18 cellular contexts compared by ENCODE assay signal in the genomic region with DNA sequence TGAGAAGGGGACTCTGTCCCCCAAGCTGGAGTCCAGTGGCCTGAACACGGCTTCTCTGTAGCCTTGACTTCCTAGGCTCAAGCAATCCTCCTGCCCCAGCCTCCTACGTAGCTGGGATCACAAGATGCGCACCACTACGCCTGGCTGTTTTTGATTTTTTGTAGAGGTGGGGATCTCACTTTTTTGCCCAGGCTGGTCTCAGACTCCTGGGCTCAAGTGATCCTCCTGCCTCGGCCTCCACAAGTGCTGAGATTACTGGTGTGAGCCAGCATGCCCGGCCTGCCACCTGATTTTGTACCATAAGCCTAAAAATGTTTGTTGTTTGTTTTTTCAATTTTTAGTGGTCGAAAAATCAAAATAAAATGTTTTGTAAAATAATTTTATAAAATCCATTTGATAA. TPM values are rescaled to one million over a fixed set of nuclear protein-coding genes. Genes with fewer than 3 reads are reported as not detected.
A peak's percentile ranks its signal among the peaks of the same experiment; 100 is the strongest.
DNase-seq lines count a peak whose midpoint lies in the region; ATAC-seq, FAIRE-seq and TF ChIP-seq lines count a peak whose summit lies in the region.
"Had no signal": no experiment of that assay in that cellular context is flagged by ENCODE, and none has a peak within 500 bp of the region (broad histone marks: within the 10 kb centered on the region; RNA-seq: fewer than 3 reads in every experiment).

No MANE protein-coding gene starts in this region.

- peaks cover 24% of the 10 kb centered on the region for H4K20me1 ChIP-seq in endothelial cell of umbilical vein (replicated peaks; ENCODE audit: control insufficient read depth, extremely low read depth, insufficient read depth, low read length)

- no peak overlapping the region for H3K27ac ChIP-seq in endothelial cell of umbilical vein (ENCODE audit: insufficient read depth, low read depth, low read length)
- H3K27ac ChIP-seq in trophoblast cell (ENCODE audit: low read depth, low read length), result no peak overlapping the region
- no peak overlapping the region for H3K27ac ChIP-seq in Peyer's patch
- H3K27ac ChIP-seq: GM23248 had no signal

- no peak overlapping the region for H3K18ac ChIP-seq in trophoblast cell (ENCODE audit: low read length)

- dilution Hi-C loops in endothelial cell of umbilical vein (cut with MboI; ENCODE audit: extremely low pct_ligation_motif_present, low sequenced_read_pairs), result no loop called here

- H3K27me3 Mint-ChIP-seq in WTC11 (ENCODE audit: low read depth), result no peaks in the 10 kb centered on the region
- H3K27me3 Mint-ChIP-seq: CD4-positive, alpha-beta memory T cell had no signal

- H3K23ac ChIP-seq in trophoblast cell (ENCODE audit: low read length), result no peak overlapping the region

- H3K4me1 ChIP-seq in endothelial cell of umbilical vein (ENCODE audit: control insufficient read depth, extremely low read depth, insufficient read depth, low read length) (no peaks in the 10 kb centered on the region), trophoblast cell (ENCODE audit: control insufficient read depth in 1 of 2, insufficient read depth in 2 of 2, low read length in 2 of 2) (no peaks in the 10 kb centered on the region), Peyer's patch (peaks cover 0 to 21% (median 3%) of the 10 kb centered on the region in 4 donors)

- H3K4me3 ChIP-seq in endothelial cell of umbilical vein (replicated peaks in 1 of 3; ENCODE audit: insufficient read depth in 1 of 3, low read depth in 1 of 3, low read length in 3 of 3) (no peak overlapping the region), trophoblast cell (ENCODE audit: low read depth, low read length) (no peak overlapping the region), Peyer's patch (no peak overlapping the region)
- H3K4me3 ChIP-seq: GM12878, GM23248 had no signal

- no peak overlapping the region for H3K14ac ChIP-seq in trophoblast cell (ENCODE audit: low read length)

- POLR2A ChIA-PET in WTC11 (lab: Charles Lee) (interaction anchor here (0.7 to 1.2 kb wide), 2 partner anchors 156 to 183 kb away, joined by 3 read pairs; no protein-coding TSS in a partner anchor), endothelial cell of umbilical vein (lab: Charles Lee) (no interaction called here)

- H3K79me2 ChIP-seq in endothelial cell of umbilical vein (ENCODE audit: control insufficient read depth, insufficient read depth, low read length) (peaks cover 97% of the 10 kb centered on the region), trophoblast cell (ENCODE audit: control insufficient read depth, insufficient read depth, low read length, poor library complexity) (peaks cover 29% of the 10 kb centered on the region)

- FAIRE-seq in G401.6 (lab: Jason Lieb, UNC) (peak; percentile 39), endothelial cell of umbilical vein (lab: Jason Lieb, UNC) (peak; percentile 33)
- FAIRE-seq: GM12878, GM19239 had no signal

- H4K91ac ChIP-seq in trophoblast cell (ENCODE audit: low read depth, low read length), result no peak overlapping the region

- no peak for TF ChIP-seq CTCF in WTC11 (IDR thresholded peaks at IDR 0.05)
- no peak for TF ChIP-seq CTCF in endothelial cell of umbilical vein (IDR thresholded peaks at IDR 0.05; ENCODE audit: extremely low read depth in 1 of 2, insufficient read depth in 1 of 2, low read depth in 1 of 2, low read length in 2 of 2)
- TF ChIP-seq CTCF in Peyer's patch (IDR thresholded peaks at IDR 0.05), result no peak

- H2BK12ac ChIP-seq in trophoblast cell (ENCODE audit: low read length), result no peak overlapping the region

- no peak overlapping the region for H3K27ac Mint-ChIP-seq in WTC11
- H3K27ac Mint-ChIP-seq: H9 had no signal

- no peak overlapping the region for H4K12ac ChIP-seq in trophoblast cell (ENCODE audit: low read depth, low read length)

- H2BK120ac ChIP-seq in trophoblast cell (ENCODE audit: insufficient read depth, low read length, poor library complexity), result no peak overlapping the region

- peaks cover 28% of the 10 kb centered on the region for H3K4me1 Mint-ChIP-seq in WTC11

- no peak overlapping the region for H2BK5ac ChIP-seq in trophoblast cell (ENCODE audit: low read depth, low read length, poor library complexity)

- H3K4me3 Mint-ChIP-seq in WTC11, result no peak overlapping the region
- H3K4me3 Mint-ChIP-seq: H9 had no signal

- no peaks in the 10 kb centered on the region for H3K79me1 ChIP-seq in trophoblast cell (ENCODE audit: low read length)

- H3K4me2 ChIP-seq in endothelial cell of umbilical vein (ENCODE audit: insufficient read depth, low read length) (no peak overlapping the region), trophoblast cell (ENCODE audit: low read length) (no peak overlapping the region)

- H3K9me3 ChIP-seq in endothelial cell of umbilical vein (replicated peaks; ENCODE audit: control insufficient read depth, insufficient read depth, low read length) (no peaks in the 10 kb centered on the region), trophoblast cell (ENCODE audit: insufficient read depth, low read depth, low read length) (peaks cover 3% of the 10 kb centered on the region), Peyer's patch (no peaks in the 10 kb centered on the region)

- H2AK5ac ChIP-seq in trophoblast cell (ENCODE audit: low read length), result no peak overlapping the region

- no peak for DNase-seq in WTC11 (ENCODE audit: low spot score)
- DNase-seq in endothelial cell of umbilical vein (ENCODE audit: low read depth, low spot score), result no peak
- no peak for DNase-seq in trophoblast cell
- DNase-seq in Peyer's patch, result no peak
- DNase-seq in NCI-H1092 (lab: John Stamatoyannopoulos, UW), result no peak
- DNase-seq: C1 segment of cervical spinal cord; Calu3; CD4-positive, alpha-beta memory T cell; COR-L47; DMS153; DND-41; GDM1; GM23248; H9 had no signal

- no peak for ATAC-seq in WTC11
- ATAC-seq: GM12878, HCT116 had no signal

- no CpG with 5 or more reads among the region's 7 CpGs for WGBS in trophoblast cell (ENCODE audit: extremely low coverage, insufficient coverage, insufficient read length)

- CTCF ChIA-PET in WTC11 (lab: Charles Lee) (interaction anchor here (0.7 to 1.4 kb wide), 2 partner anchors 19 to 246 kb away, joined by 3 to 5 read pairs; a partner anchor contains a TSS), endothelial cell of umbilical vein (lab: Charles Lee) (interaction anchor here (1.6 kb wide), 1 partner anchor 63 kb away, joined by 6 read pairs; no protein-coding TSS in a partner anchor)

- no peak for TF ChIP-seq POLR2A in endothelial cell of umbilical vein (IDR thresholded peaks at IDR 0.05; ENCODE audit: low read depth, low read length)
- no peak for TF ChIP-seq POLR2A in Peyer's patch (IDR thresholded peaks at IDR 0.05)

- H4K8ac ChIP-seq in trophoblast cell (ENCODE audit: low read depth, low read length), result no peak overlapping the region

- H2AFZ ChIP-seq in endothelial cell of umbilical vein (ENCODE audit: low read depth, low read length) (no peak overlapping the region), trophoblast cell (ENCODE audit: insufficient read depth, low read length, poor library complexity) (no peak overlapping the region)
- H2AFZ ChIP-seq: GM23248 had no signal

- H3K9ac ChIP-seq in endothelial cell of umbilical vein (replicated peaks; ENCODE audit: extremely low read depth, insufficient read depth, low read length) (no peak overlapping the region), trophoblast cell (ENCODE audit: low read length) (no peak overlapping the region)
- H3K9ac ChIP-seq: GM23248 had no signal

- H3K9me1 ChIP-seq in endothelial cell of umbilical vein (replicated peaks; ENCODE audit: control insufficient read depth, extremely low read depth, insufficient read depth, low read length), result peaks cover 2% of the 10 kb centered on the region

- no peaks in the 10 kb centered on the region for H3K9me3 Mint-ChIP-seq in WTC11
- H3K9me3 Mint-ChIP-seq: CD4-positive, alpha-beta memory T cell; H9 had no signal

- intact Hi-C loops in endothelial cell of umbilical vein (cut with micrococcal nuclease), result no loop called here

- BruUV-seq in endothelial cell of umbilical vein (replicated peaks; lab: Mats Ljungman, UMichigan), result no TSS peak

- H3K27me3 ChIP-seq in endothelial cell of umbilical vein (ENCODE audit: control insufficient read depth in 2 of 2, insufficient read depth in 2 of 2, low read length in 2 of 2) (no peaks in the 10 kb centered on the region), trophoblast cell (ENCODE audit: insufficient read depth, low read length) (no peaks in the 10 kb centered on the region), Peyer's patch (no peaks in the 10 kb centered on the region)

- H3K36me3 Mint-ChIP-seq in WTC11, result no peaks in the 10 kb centered on the region

- peak overlapping the region; percentile 84 for H3K4ac ChIP-seq in trophoblast cell (ENCODE audit: low read depth, low read length)

- H3K36me3 ChIP-seq in endothelial cell of umbilical vein (ENCODE audit: control insufficient read depth in 2 of 2, extremely low read depth in 1 of 2, insufficient read depth in 2 of 2, low read length in 2 of 2) (no peaks in the 10 kb centered on the region), trophoblast cell (ENCODE audit: control insufficient read depth in 1 of 2, insufficient read depth in 2 of 2, low read length in 2 of 2) (peaks cover 6 to 8% of the 10 kb centered on the region in 2 experiments), Peyer's patch (no peaks in the 10 kb centered on the region)

TF ChIP-seq in WTC11, 78 proteins besides CTCF, POLR2A, EP300 and RAD21 (continues in another document):
- TF ChIP-seq GTF2I (CRISPR knock-in tag; conservative IDR thresholded peaks at IDR 0.05), result peak; percentile 42; the same call in 1 of the 2 replicates

TF ChIP-seq in endothelial cell of umbilical vein, 7 proteins besides CTCF, POLR2A, EP300 and RAD21 (continues in another document):
- no peak for TF ChIP-seq EZH2 (IDR thresholded peaks at IDR 0.05; ENCODE audit: borderline replicate concordance, low read depth, low read length, severe bottlenecking)
- no peak for TF ChIP-seq FOS (IDR thresholded peaks at IDR 0.05; ENCODE audit: borderline replicate concordance, insufficient read depth, low read length)
- no peak for TF ChIP-seq POLR2AphosphoS5 (IDR thresholded peaks at IDR 0.05; ENCODE audit: insufficient read depth, low read depth, low read length)
- no peak for TF ChIP-seq JUN (IDR thresholded peaks at IDR 0.05; ENCODE audit: borderline replicate concordance, insufficient read depth, insufficient read length, low read depth)
- no peak for TF ChIP-seq MYC (IDR thresholded peaks at IDR 0.05; ENCODE audit: low read depth, low read length)
- TF ChIP-seq GATA2 (IDR thresholded peaks at IDR 0.05; ENCODE audit: insufficient read depth, insufficient read length, low read depth, low read length), result no peak

RNA-seq across cellular contexts. Expression of a gene that starts 19.2 kb away (rescaled TPM):
- total RNA-seq in WTC11 (2021) (113 to 115 TPM (median 114 TPM) in 3 replicates), endothelial cell of umbilical vein (153 and 158 TPM in 2 replicates), Peyer's patch (100 to 1,000 TPM; 131 to 281 (median 141) TPM)
- polyA plus RNA-seq in endothelial cell of umbilical vein, result 46.4 and 46.5 TPM in 2 replicates
- polyA plus RNA-seq in endothelial cell of umbilical vein (2011; cell fraction: cytosol; rRNA removed), result 64.7 and 69.4 TPM in 2 replicates
- polyA plus RNA-seq in endothelial cell of umbilical vein (2011; cell fraction: nucleus; rRNA removed), result 81.8 and 105 TPM in 2 replicates
- 117 and 174 TPM in 2 replicates for polyA plus RNA-seq in endothelial cell of umbilical vein (2012)
- polyA minus RNA-seq in endothelial cell of umbilical vein, result 130 and 171 TPM in 2 replicates
- 50.3 TPM for polyA minus RNA-seq in endothelial cell of umbilical vein (2011; cell fraction: cytosol; rRNA and poly(A)+ RNA removed)
- polyA minus RNA-seq in endothelial cell of umbilical vein (2011; cell fraction: nucleus; rRNA and poly(A)+ RNA removed), result 71.7 and 110 TPM in 2 replicates
- polyA plus RNA-seq in trophoblast cell (2013), result 134 and 136 TPM in 2 replicates
